ENCODE assay signal across 18 cellular contexts in genomic region chr6:152034631-152035030, GRCh38.
"Had no signal": no experiment of that assay in that cellular context is flagged by ENCODE, and none has a peak within 500 bp of the region (broad histone marks: within the 10 kb centered on the region; RNA-seq: fewer than 3 reads in every experiment).

No MANE protein-coding gene starts in this region.

- H3K4me1 ChIP-seq: SJCRH30 had no signal

- H3K27ac ChIP-seq: SJCRH30, SK-N-MC had no signal

- H3K4me3 ChIP-seq: SJCRH30, SK-N-MC had no signal

- H3K36me3 ChIP-seq: SJCRH30 had no signal

- ATAC-seq: Panc1, Right ventricle myocardium inferior had no signal

- DNase-seq: KBM-7, NCI-H1092, NCI-H1105 treated with DMSO at 0.1 percent for 48 hours, NCI-H1417 treated with DMSO at 0.1 percent for 48 hours, NCI-H146, NCI-H1694 treated with DMSO at 0.1 percent for 48 hours, NCI-H1930, NCI-H2081, NCI-H2107, NCI-H2227 treated with DMSO at 0.1 percent for 48 hours, NCI-H524, NCI-H69, NCI-H774, SHP77 treated with DMSO at 0.1 percent for 48 hours, SJCRH30 had no signal

- H3K27me3 ChIP-seq: SJCRH30 had no signal

- H3K9me3 ChIP-seq: SJCRH30 had no signal
